In genomic region chr22:36409911-36410756, GRCh38 we compare ENCODE assay signal across 1 cellular context.
TF ChIP-seq lines count a peak whose summit lies in the region.

No MANE protein-coding gene starts in this region.

TF ChIP-seq in HepG2, 621 proteins besides CTCF, POLR2A, EP300 and RAD21 (continued from another document):
- TF ChIP-seq ZNF580 (CRISPR knock-in tag; IDR thresholded peaks at IDR 0.05; ENCODE audit: borderline replicate concordance, low read depth) (0 out of 2 replicates have a peak, but pooled peaks have one; percentile 68), HMG20B (CRISPR knock-in tag; conservative IDR thresholded peaks at IDR 0.05) (no peak), ZSCAN12 (CRISPR knock-in tag; IDR thresholded peaks at IDR 0.05) (no peak), ZNF775 (CRISPR knock-in tag; IDR thresholded peaks at IDR 0.05; ENCODE audit: borderline replicate concordance) (no peak), THRA (CRISPR knock-in tag; IDR thresholded peaks at IDR 0.05; ENCODE audit: borderline replicate concordance) (peak; percentile 45; the same call in 1 of the 2 replicates), ZNF562 (CRISPR knock-in tag; IDR thresholded peaks at IDR 0.05; ENCODE audit: borderline replicate concordance) (no peak), NCOR1 (IDR thresholded peaks at IDR 0.05; ENCODE audit: borderline replicate concordance, low read length) (peak; percentile 42; the same call in 1 of the 2 replicates), MAX (IDR thresholded peaks at IDR 0.05) (peak; percentile 83), GMEB1 (CRISPR knock-in tag; IDR thresholded peaks at IDR 0.05; ENCODE audit: borderline replicate concordance) (peak; percentile 43; the same call in 1 of the 2 replicates), MYC (CRISPR knock-in tag; IDR thresholded peaks at IDR 0.05; ENCODE audit: borderline replicate concordance) (peak; percentile 81; the same call in 1 of the 2 replicates), ZUFSP (CRISPR knock-in tag; IDR thresholded peaks at IDR 0.05; ENCODE audit: borderline replicate concordance) (no peak), SSRP1 (CRISPR knock-in tag; IDR thresholded peaks at IDR 0.05) (0 out of 2 replicates have a peak, but pooled peaks have one; percentile 32), JUNB (CRISPR knock-in tag; IDR thresholded peaks at IDR 0.05; ENCODE audit: borderline replicate concordance) (no peak), CREM (IDR thresholded peaks at IDR 0.05) (no peak; the same call in 1 of the 2 replicates), CREM (CRISPR knock-in tag; IDR thresholded peaks at IDR 0.05) (no peak), ZNF678 (CRISPR knock-in tag; IDR thresholded peaks at IDR 0.05) (no peak; the same call in 1 of the 2 replicates), ZBTB7A (CRISPR knock-in tag; IDR thresholded peaks at IDR 0.05) (peak; percentile 48; the same call in 1 of the 2 replicates), ZNF768 (CRISPR knock-in tag; IDR thresholded peaks at IDR 0.05) (0 out of 2 replicates have a peak, but pooled peaks have one; percentile 5), SNRNP70 (IDR thresholded peaks at IDR 0.05; ENCODE audit: low read depth, low read length) (no peak), SIN3A (IDR thresholded peaks at IDR 0.05; ENCODE audit: borderline replicate concordance, low read depth, low read length) (no peak), ATF2 (CRISPR knock-in tag; IDR thresholded peaks at IDR 0.05) (peak; percentile 69; the same call in 1 of the 2 replicates), CCDC6 (CRISPR knock-in tag; IDR thresholded peaks at IDR 0.05) (peak; percentile 50; the same call in 1 of the 2 replicates), SOX13 (IDR thresholded peaks at IDR 0.05) (no peak), SOX13 (CRISPR knock-in tag; conservative IDR thresholded peaks at IDR 0.05 in 1 of 2, IDR thresholded peaks at IDR 0.05 in 1 of 2) (peak in 1 of 2 experiments; percentile 28; a peak in 1 of 4 replicates), RNF219 (CRISPR knock-in tag; IDR thresholded peaks at IDR 0.05) (no peak), BCLAF1 (IDR thresholded peaks at IDR 0.05) (no peak), HOXA7 (CRISPR knock-in tag; IDR thresholded peaks at IDR 0.05) (no peak), ISL2 (CRISPR knock-in tag; IDR thresholded peaks at IDR 0.05) (peak; percentile 61), ARHGAP35 (CRISPR knock-in tag; IDR thresholded peaks at IDR 0.05; ENCODE audit: borderline replicate concordance) (no peak), DRAP1 (CRISPR knock-in tag; IDR thresholded peaks at IDR 0.05) (peak; percentile 98), PRDM4 (CRISPR knock-in tag; IDR thresholded peaks at IDR 0.05; ENCODE audit: borderline replicate concordance) (no peak), HHEX (CRISPR knock-in tag; IDR thresholded peaks at IDR 0.05) (no peak), ZNF749 (CRISPR knock-in tag; IDR thresholded peaks at IDR 0.05; ENCODE audit: borderline replicate concordance) (peak; percentile 76; the same call in 1 of the 2 replicates), ARID3A (IDR thresholded peaks at IDR 0.05; ENCODE audit: low read depth, low read length) (no peak), ZNF224 (CRISPR knock-in tag; IDR thresholded peaks at IDR 0.05) (no peak), CHCHD3 (CRISPR knock-in tag; IDR thresholded peaks at IDR 0.05) (peak; percentile 74; the same call in 1 of the 2 replicates), NR2C2 (CRISPR knock-in tag; IDR thresholded peaks at IDR 0.05; ENCODE audit: borderline replicate concordance) (peak; percentile 40; the same call in 1 of the 2 replicates), HOMEZ (CRISPR knock-in tag; IDR thresholded peaks at IDR 0.05; ENCODE audit: low read depth) (peak; percentile 40; the same call in 1 of the 2 replicates), TOPORS (CRISPR knock-in tag; IDR thresholded peaks at IDR 0.05) (no peak), ZNF138 (CRISPR knock-in tag; IDR thresholded peaks at IDR 0.05; ENCODE audit: low read depth) (no peak), ATF7-NPFF (CRISPR knock-in tag; IDR thresholded peaks at IDR 0.05; ENCODE audit: low read depth) (peak; percentile 79; the same call in 1 of the 2 replicates)
